8 cellular contexts compared by ENCODE assay signal in genomic region chr7:6256709-6257535, GRCh38. TPM values are rescaled to one million over a fixed set of nuclear protein-coding genes. Genes with fewer than 3 reads are reported as not detected.
DNase-seq lines count a peak whose midpoint lies in the region; ATAC-seq and TF ChIP-seq lines count a peak whose summit lies in the region.

No MANE protein-coding gene starts in this region.

- no peak overlapping the region for H3K4me3 ChIP-seq in Caco-2 (ENCODE audit: low read depth, low read length)
- H3K4me3 ChIP-seq in lower lobe of right lung: no peak overlapping the region

- no peaks in the 10 kb centered on the region for H3K27me3 ChIP-seq in Caco-2 (replicated peaks; ENCODE audit: control insufficient read depth, insufficient read depth, low read length)
- no peaks in the 10 kb centered on the region for H3K27me3 ChIP-seq in lower lobe of right lung (ENCODE audit: low read depth)

- DNase-seq in Caco-2: peak; percentile 31 to 54
- peak; percentile 54 for DNase-seq in lower lobe of right lung
- no peak for DNase-seq in endothelial cell (ENCODE audit: low spot score)
- DNase-seq in NCI-H446 treated with DMSO at 0.1 percent for 48 hours (lab: John Stamatoyannopoulos, UW): no peak
- DNase-seq in activated effector memory CD4-positive, alpha-beta T cell treated with Interleukin-2 at 50 U/mL for 16 hours: no peak

- peaks cover 28% of the 10 kb centered on the region; the same call in 1 of the 2 replicates for H3K4me1 ChIP-seq in Caco-2
- H3K4me1 ChIP-seq in lower lobe of right lung: peaks cover 82% of the 10 kb centered on the region

- CTCF ChIA-PET in Caco-2 (lab: Charles Lee): interaction anchor here (0.8 kb wide), 1 partner anchor 31 kb away, joined by 3 read pairs; no protein-coding TSS in a partner anchor

- no TSS peak for BruUV-seq in Caco-2 (replicated peaks; lab: Mats Ljungman, UMichigan)

- TF ChIP-seq CTCF in Caco-2 (IDR thresholded peaks at IDR 0.05; ENCODE audit: insufficient read depth in 1 of 2, low read depth in 1 of 2, low read length in 1 of 2, severe bottlenecking in 1 of 2, unreplicated experiment in 1 of 2): no peak
- no peak for TF ChIP-seq CTCF in lower lobe of right lung (IDR thresholded peaks at IDR 0.05)
- TF ChIP-seq CTCF in endothelial cell (IDR thresholded peaks at IDR 0.05; ENCODE audit: unreplicated experiment): no peak

- H3K4me3 Mint-ChIP-seq in Caco-2 (ENCODE audit: unreplicated experiment) (no peak overlapping the region), endothelial cell (ENCODE audit: unreplicated experiment) (no peak overlapping the region)
- peak overlapping the region; percentile 50 for H3K4me3 Mint-ChIP-seq in activated T-helper 17 cell treated with anti-CD3 and anti-CD28 coated beads, Interleukin-2, amount 50 U/mL, for 72 hours

- H3K27ac ChIP-seq in lower lobe of right lung: peak overlapping the region; percentile 58

- ATAC-seq in GM19438 (IDR thresholded peaks at IDR 0.05; ENCODE audit: low read depth, unreplicated experiment): peak; percentile 66
- peak; percentile 74 for ATAC-seq in HG03460 (IDR thresholded peaks at IDR 0.05; ENCODE audit: unreplicated experiment)
- ATAC-seq in activated T-helper 17 cell treated with anti-CD3 and anti-CD28 coated beads, Interleukin-2, amount 50 U/mL, for 72 hours (replicated peaks): peak; percentile 93
- peak; percentile 47 to 83 for ATAC-seq in lower lobe of right lung

- POLR2A ChIA-PET in Caco-2 (lab: Charles Lee): no interaction called here

- peaks cover 16% of the 10 kb centered on the region for H3K4me1 Mint-ChIP-seq in Caco-2 (ENCODE audit: low read depth, unreplicated experiment)
- H3K4me1 Mint-ChIP-seq in activated T-helper 17 cell treated with anti-CD3 and anti-CD28 coated beads, Interleukin-2, amount 50 U/mL, for 72 hours: peaks cover 47% of the 10 kb centered on the region
- peaks cover 42% of the 10 kb centered on the region for H3K4me1 Mint-ChIP-seq in endothelial cell (ENCODE audit: unreplicated experiment)

- H3K27me3 Mint-ChIP-seq in Caco-2 (ENCODE audit: insufficient read depth, unreplicated experiment) (no peaks in the 10 kb centered on the region), endothelial cell (ENCODE audit: unreplicated experiment) (peaks cover 2% of the 10 kb centered on the region)
- H3K27me3 Mint-ChIP-seq in activated T-helper 17 cell treated with anti-CD3 and anti-CD28 coated beads, Interleukin-2, amount 50 U/mL, for 72 hours: no peaks in the 10 kb centered on the region

- H3K36me3 ChIP-seq in Caco-2 (ENCODE audit: control insufficient read depth, insufficient read depth, low read length) (no peaks in the 10 kb centered on the region), lower lobe of right lung (no peaks in the 10 kb centered on the region)

- no peaks in the 10 kb centered on the region for H3K9me3 ChIP-seq in Caco-2
- H3K9me3 ChIP-seq in lower lobe of right lung: no peaks in the 10 kb centered on the region

- intact Hi-C loops in Caco-2 (cut with micrococcal nuclease; ENCODE audit: unreplicated experiment) (no loop called here), lower lobe of right lung (cut with DNase I) (no loop called here)

- H3K9me3 Mint-ChIP-seq in Caco-2 (ENCODE audit: unreplicated experiment) (no peaks in the 10 kb centered on the region), endothelial cell (ENCODE audit: unreplicated experiment) (no peaks in the 10 kb centered on the region)
- H3K9me3 Mint-ChIP-seq in activated T-helper 17 cell treated with anti-CD3 and anti-CD28 coated beads, Interleukin-2, amount 50 U/mL, for 72 hours: no peaks in the 10 kb centered on the region

- H3K36me3 Mint-ChIP-seq in Caco-2 (ENCODE audit: insufficient read depth, unreplicated experiment): no peaks in the 10 kb centered on the region
- no peaks in the 10 kb centered on the region for H3K36me3 Mint-ChIP-seq in activated T-helper 17 cell treated with anti-CD3 and anti-CD28 coated beads, Interleukin-2, amount 50 U/mL, for 72 hours (ENCODE audit: low read depth)
- H3K36me3 Mint-ChIP-seq in endothelial cell (ENCODE audit: low read depth, unreplicated experiment): no peaks in the 10 kb centered on the region

- H3K27ac Mint-ChIP-seq in Caco-2 (ENCODE audit: unreplicated experiment) (no peak overlapping the region), endothelial cell (ENCODE audit: unreplicated experiment) (no peak overlapping the region)
- peak overlapping the region; percentile 78 for H3K27ac Mint-ChIP-seq in activated T-helper 17 cell treated with anti-CD3 and anti-CD28 coated beads, Interleukin-2, amount 50 U/mL, for 72 hours

RNA-seq across cellular contexts. Expression of gene CYTH3, which starts 15.5 kb away (rescaled TPM):
- 27.8 and 29.1 TPM in 2 replicates for total RNA-seq in Caco-2 (2022)
- 1 to 10 TPM; 2.2 to 8.4 TPM for total RNA-seq in activated T-helper 17 cell treated with anti-CD3 and anti-CD28 coated beads, Interleukin-2, amount 50 U/mL, for 72 hours
- total RNA-seq in lower lobe of right lung: 26.1 TPM
- 24.3 TPM for total RNA-seq in endothelial cell (ENCODE audit: unreplicated experiment)

Comparison
In these comparisons a context has a peak if more than half of its experiments do, and no peak if none do; other contexts are left out.
1. DNase-seq: peak in Caco-2 (2 of 2) and lower lobe of right lung (single experiment); none in endothelial cell (single experiment), NCI-H446 treated with DMSO at 0.1 percent for 48 hours (single experiment) and activated effector memory CD4-positive, alpha-beta T cell treated with Interleukin-2 at 50 U/mL for 16 hours (single experiment).
2. Peak in every context shown above with its lines, with median percentiles within 50 percentile points of each other: ATAC-seq.